2 cellular contexts compared by ENCODE assay signal in the genomic region with DNA sequence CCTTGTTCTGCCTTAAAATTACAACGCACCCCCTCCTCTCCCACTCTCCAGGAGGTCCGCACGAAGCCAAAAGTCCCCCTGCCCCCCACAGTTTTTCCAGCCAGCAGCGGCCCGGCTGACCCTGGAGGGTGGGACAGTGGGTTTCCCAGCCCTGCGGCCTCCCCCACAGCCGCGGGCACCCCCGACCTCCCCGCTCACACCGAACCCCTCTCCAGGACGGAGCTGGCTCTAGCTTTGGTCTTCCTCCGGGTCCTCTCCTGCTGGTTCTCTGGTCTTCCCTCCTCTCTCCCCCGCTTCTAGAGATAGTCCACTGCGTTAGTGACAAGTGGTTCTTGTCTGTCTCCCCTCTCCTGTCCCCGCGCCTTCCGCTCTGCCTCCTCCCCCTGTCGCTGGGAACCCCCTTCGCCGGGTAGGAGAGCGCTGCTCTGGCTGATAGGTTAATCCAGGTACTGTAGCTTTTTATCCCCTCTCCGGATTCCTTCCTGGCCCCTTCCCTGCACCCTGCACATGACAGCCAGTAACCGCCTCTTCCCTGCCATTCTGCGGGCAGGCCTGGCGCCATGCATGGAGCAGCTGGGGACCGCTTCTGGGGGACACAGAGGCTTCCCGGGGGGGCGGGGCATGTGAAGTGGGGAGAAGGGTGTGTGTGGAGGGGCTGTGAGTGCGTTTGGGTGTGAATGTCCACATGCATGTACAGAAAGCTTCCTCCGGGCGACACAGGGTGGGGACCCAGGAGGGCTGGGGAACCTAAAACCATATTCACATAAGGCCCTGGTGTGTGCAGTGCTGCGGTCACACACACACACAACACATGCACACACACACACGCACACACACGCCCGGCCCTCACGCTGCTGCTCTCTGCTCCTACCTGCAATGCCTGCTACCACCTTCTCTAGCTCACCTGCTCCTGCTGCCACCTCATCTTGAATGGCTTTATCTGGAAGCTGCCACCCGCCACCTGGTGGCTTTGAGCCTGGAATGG.
TF ChIP-seq lines count a peak whose summit lies in the region.

No MANE protein-coding gene starts in this region.

TF ChIP-seq in GM23338, 12 proteins besides CTCF, POLR2A, EP300 and RAD21 (continues in another document):
- TF ChIP-seq EZH2 (IDR thresholded peaks at IDR 0.05; ENCODE audit: low read depth, unreplicated experiment): no peak
- TF ChIP-seq EZH2phosphoT487 (IDR thresholded peaks at IDR 0.05; ENCODE audit: unreplicated experiment): no peak
- no peak for TF ChIP-seq POLR2AphosphoS5 (IDR thresholded peaks at IDR 0.05; ENCODE audit: low read depth)
- TF ChIP-seq, protein P1, sequence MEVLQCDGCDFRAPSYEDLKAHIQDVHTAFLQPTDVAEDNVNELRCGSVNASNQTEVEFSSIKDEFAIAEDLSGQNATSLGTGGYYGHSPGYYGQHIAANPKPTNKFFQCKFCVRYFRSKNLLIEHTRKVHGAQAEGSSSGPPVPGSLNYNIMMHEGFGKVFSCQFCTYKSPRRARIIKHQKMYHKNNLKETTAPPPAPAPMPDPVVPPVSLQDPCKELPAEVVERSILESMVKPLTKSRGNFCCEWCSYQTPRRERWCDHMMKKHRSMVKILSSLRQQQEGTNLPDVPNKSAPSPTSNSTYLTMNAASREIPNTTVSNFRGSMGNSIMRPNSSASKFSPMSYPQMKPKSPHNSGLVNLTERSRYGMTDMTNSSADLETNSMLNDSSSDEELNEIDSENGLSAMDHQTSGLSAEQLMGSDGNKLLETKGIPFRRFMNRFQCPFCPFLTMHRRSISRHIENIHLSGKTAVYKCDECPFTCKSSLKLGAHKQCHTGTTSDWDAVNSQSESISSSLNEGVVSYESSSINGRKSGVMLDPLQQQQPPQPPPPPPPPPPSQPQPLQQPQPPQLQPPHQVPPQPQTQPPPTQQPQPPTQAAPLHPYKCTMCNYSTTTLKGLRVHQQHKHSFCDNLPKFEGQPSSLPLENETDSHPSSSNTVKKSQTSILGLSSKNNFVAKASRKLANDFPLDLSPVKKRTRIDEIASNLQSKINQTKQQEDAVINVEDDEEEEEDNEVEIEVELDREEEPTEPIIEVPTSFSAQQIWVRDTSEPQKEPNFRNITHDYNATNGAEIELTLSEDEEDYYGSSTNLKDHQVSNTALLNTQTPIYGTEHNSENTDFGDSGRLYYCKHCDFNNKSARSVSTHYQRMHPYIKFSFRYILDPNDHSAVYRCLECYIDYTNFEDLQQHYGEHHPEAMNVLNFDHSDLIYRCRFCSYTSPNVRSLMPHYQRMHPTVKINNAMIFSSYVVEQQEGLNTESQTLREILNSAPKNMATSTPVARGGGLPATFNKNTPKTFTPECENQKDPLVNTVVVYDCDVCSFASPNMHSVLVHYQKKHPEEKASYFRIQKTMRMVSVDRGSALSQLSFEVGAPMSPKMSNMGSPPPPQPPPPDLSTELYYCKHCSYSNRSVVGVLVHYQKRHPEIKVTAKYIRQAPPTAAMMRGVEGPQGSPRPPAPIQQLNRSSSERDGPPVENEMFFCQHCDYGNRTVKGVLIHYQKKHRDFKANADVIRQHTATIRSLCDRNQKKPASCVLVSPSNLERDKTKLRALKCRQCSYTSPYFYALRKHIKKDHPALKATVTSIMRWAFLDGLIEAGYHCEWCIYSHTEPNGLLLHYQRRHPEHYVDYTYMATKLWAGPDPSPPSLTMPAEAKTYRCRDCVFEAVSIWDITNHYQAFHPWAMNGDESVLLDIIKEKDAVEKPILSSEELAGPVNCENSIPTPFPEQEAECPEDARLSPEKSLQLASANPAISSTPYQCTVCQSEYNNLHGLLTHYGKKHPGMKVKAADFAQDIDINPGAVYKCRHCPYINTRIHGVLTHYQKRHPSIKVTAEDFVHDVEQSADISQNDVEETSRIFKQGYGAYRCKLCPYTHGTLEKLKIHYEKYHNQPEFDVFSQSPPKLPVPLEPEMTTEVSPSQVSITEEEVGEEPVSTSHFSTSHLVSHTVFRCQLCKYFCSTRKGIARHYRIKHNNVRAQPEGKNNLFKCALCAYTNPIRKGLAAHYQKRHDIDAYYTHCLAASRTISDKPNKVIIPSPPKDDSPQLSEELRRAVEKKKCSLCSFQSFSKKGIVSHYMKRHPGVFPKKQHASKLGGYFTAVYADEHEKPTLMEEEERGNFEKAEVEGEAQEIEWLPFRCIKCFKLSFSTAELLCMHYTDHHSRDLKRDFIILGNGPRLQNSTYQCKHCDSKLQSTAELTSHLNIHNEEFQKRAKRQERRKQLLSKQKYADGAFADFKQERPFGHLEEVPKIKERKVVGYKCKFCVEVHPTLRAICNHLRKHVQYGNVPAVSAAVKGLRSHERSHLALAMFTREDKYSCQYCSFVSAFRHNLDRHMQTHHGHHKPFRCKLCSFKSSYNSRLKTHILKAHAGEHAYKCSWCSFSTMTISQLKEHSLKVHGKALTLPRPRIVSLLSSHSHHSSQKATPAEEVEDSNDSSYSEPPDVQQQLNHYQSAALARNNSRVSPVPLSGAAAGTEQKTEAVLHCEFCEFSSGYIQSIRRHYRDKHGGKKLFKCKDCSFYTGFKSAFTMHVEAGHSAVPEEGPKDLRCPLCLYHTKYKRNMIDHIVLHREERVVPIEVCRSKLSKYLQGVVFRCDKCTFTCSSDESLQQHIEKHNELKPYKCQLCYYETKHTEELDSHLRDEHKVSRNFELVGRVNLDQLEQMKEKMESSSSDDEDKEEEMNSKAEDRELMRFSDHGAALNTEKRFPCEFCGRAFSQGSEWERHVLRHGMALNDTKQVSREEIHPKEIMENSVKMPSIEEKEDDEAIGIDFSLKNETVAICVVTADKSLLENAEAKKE (CRISPR knock-in tag; IDR thresholded peaks at IDR 0.05): no peak
- no peak for TF ChIP-seq STAT1 (IDR thresholded peaks at IDR 0.05; ENCODE audit: unreplicated experiment)
- TF ChIP-seq, protein P2, sequence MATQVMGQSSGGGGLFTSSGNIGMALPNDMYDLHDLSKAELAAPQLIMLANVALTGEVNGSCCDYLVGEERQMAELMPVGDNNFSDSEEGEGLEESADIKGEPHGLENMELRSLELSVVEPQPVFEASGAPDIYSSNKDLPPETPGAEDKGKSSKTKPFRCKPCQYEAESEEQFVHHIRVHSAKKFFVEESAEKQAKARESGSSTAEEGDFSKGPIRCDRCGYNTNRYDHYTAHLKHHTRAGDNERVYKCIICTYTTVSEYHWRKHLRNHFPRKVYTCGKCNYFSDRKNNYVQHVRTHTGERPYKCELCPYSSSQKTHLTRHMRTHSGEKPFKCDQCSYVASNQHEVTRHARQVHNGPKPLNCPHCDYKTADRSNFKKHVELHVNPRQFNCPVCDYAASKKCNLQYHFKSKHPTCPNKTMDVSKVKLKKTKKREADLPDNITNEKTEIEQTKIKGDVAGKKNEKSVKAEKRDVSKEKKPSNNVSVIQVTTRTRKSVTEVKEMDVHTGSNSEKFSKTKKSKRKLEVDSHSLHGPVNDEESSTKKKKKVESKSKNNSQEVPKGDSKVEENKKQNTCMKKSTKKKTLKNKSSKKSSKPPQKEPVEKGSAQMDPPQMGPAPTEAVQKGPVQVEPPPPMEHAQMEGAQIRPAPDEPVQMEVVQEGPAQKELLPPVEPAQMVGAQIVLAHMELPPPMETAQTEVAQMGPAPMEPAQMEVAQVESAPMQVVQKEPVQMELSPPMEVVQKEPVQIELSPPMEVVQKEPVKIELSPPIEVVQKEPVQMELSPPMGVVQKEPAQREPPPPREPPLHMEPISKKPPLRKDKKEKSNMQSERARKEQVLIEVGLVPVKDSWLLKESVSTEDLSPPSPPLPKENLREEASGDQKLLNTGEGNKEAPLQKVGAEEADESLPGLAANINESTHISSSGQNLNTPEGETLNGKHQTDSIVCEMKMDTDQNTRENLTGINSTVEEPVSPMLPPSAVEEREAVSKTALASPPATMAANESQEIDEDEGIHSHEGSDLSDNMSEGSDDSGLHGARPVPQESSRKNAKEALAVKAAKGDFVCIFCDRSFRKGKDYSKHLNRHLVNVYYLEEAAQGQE (IDR thresholded peaks at IDR 0.05; ENCODE audit: unreplicated experiment): no peak
- no peak for TF ChIP-seq ZNF331 (CRISPR knock-in tag; IDR thresholded peaks at IDR 0.05; ENCODE audit: low read depth)
- TF ChIP-seq JUNB (IDR thresholded peaks at IDR 0.05; ENCODE audit: unreplicated experiment): no peak
- TF ChIP-seq ZNF114 (CRISPR knock-in tag; IDR thresholded peaks at IDR 0.05): no peak
- TF ChIP-seq NANOG (IDR thresholded peaks at IDR 0.05; ENCODE audit: borderline replicate concordance): no peak
- no peak for TF ChIP-seq CREB1 (CRISPR knock-in tag; IDR thresholded peaks at IDR 0.05; ENCODE audit: low read depth)

TF ChIP-seq in K562, 482 proteins besides CTCF, POLR2A, EP300 and RAD21:
- TF ChIP-seq ZNF224 (CRISPR knock-in tag; IDR thresholded peaks at IDR 0.05) (no peak), CC2D1A (IDR thresholded peaks at IDR 0.05) (peak; percentile 29; the same call in 1 of the 2 replicates), BCOR (IDR thresholded peaks at IDR 0.05) (no peak)
- TF ChIP-seq, protein P3, sequence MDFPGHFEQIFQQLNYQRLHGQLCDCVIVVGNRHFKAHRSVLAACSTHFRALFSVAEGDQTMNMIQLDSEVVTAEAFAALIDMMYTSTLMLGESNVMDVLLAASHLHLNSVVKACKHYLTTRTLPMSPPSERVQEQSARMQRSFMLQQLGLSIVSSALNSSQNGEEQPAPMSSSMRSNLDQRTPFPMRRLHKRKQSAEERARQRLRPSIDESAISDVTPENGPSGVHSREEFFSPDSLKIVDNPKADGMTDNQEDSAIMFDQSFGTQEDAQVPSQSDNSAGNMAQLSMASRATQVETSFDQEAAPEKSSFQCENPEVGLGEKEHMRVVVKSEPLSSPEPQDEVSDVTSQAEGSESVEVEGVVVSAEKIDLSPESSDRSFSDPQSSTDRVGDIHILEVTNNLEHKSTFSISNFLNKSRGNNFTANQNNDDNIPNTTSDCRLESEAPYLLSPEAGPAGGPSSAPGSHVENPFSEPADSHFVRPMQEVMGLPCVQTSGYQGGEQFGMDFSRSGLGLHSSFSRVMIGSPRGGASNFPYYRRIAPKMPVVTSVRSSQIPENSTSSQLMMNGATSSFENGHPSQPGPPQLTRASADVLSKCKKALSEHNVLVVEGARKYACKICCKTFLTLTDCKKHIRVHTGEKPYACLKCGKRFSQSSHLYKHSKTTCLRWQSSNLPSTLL (IDR thresholded peaks at IDR 0.05): 0 out of 2 replicates have a peak, but pooled peaks have one; percentile 55
